Comparison of ENCODE assay signal across 1 cellular context in genomic region chr3:53114412-53115074, GRCh38.
A peak's percentile ranks its signal among the peaks of the same experiment; 100 is the strongest.
TF ChIP-seq lines count a peak whose summit lies in the region.

No MANE protein-coding gene starts in this region.

TF ChIP-seq in K562, 482 proteins besides CTCF, POLR2A, EP300 and RAD21 (continued from another document and continues in another):
- TF ChIP-seq ZNF408 (CRISPR knock-in tag; IDR thresholded peaks at IDR 0.05; ENCODE audit: low read depth) (no peak), CHD2 (IDR thresholded peaks at IDR 0.05; ENCODE audit: low read depth, low read length) (no peak), ATF1 (CRISPR knock-in tag; IDR thresholded peaks at IDR 0.05) (no peak), ATF1 (tag; IDR thresholded peaks at IDR 0.05) (no peak), MYNN (IDR thresholded peaks at IDR 0.05) (no peak), MYNN (CRISPR knock-in tag; IDR thresholded peaks at IDR 0.05) (no peak), MECOM (CRISPR knock-in tag; IDR thresholded peaks at IDR 0.05) (no peak), CTBP1 (IDR thresholded peaks at IDR 0.05; ENCODE audit: borderline replicate concordance) (peak; percentile 76), KLF1 (tag; IDR thresholded peaks at IDR 0.05) (no peak), MBD2 (IDR thresholded peaks at IDR 0.05; ENCODE audit: borderline replicate concordance, low read depth) (no peak), FOXK1 (CRISPR knock-in tag; IDR thresholded peaks at IDR 0.05; ENCODE audit: borderline replicate concordance) (no peak), ZNF280A (IDR thresholded peaks at IDR 0.05; ENCODE audit: low read depth, partially characterized antibody) (no peak), ZNF398 (CRISPR knock-in tag; IDR thresholded peaks at IDR 0.05) (no peak), RHOXF2B (CRISPR knock-in tag; conservative IDR thresholded peaks at IDR 0.05) (no peak), ZNF449 (CRISPR knock-in tag; IDR thresholded peaks at IDR 0.05) (no peak), MTA1 (IDR thresholded peaks at IDR 0.05; ENCODE audit: borderline replicate concordance) (no peak), FOXO4 (CRISPR knock-in tag; IDR thresholded peaks at IDR 0.05) (no peak), CC2D1A (IDR thresholded peaks at IDR 0.05) (no peak), JUND (IDR thresholded peaks at IDR 0.05; ENCODE audit: borderline replicate concordance, low read depth, low read length) (peak; percentile 49; the same call in 1 of the 2 replicates), JUND (tag; IDR thresholded peaks at IDR 0.05; ENCODE audit: borderline replicate concordance, low read depth, low read length) (no peak), MCM7 (IDR thresholded peaks at IDR 0.05) (no peak), MLLT1 (IDR thresholded peaks at IDR 0.05) (no peak), ZNF263 (CRISPR knock-in tag; IDR thresholded peaks at IDR 0.05; ENCODE audit: borderline replicate concordance) (peak; percentile 76; the same call in 1 of the 2 replicates), MITF (IDR thresholded peaks at IDR 0.05) (no peak), TAF9B (IDR thresholded peaks at IDR 0.05; ENCODE audit: partially characterized antibody) (no peak), KLF16 (IDR thresholded peaks at IDR 0.05) (no peak), BCOR (IDR thresholded peaks at IDR 0.05) (no peak), TEAD4 (IDR thresholded peaks at IDR 0.05; ENCODE audit: low read length) (peak; percentile 15; the same call in 1 of the 2 replicates), TEAD4 (CRISPR knock-in tag; IDR thresholded peaks at IDR 0.05; ENCODE audit: borderline replicate concordance) (no peak), MNT (conservative IDR thresholded peaks at IDR 0.05) (no peak), PHF20 (IDR thresholded peaks at IDR 0.05; ENCODE audit: partially characterized antibody) (no peak), CUX1 (CRISPR knock-in tag; IDR thresholded peaks at IDR 0.05) (no peak), SMARCE1 (IDR thresholded peaks at IDR 0.05) (peak; percentile 62; the same call in 1 of the 2 replicates), ZNF75A (CRISPR knock-in tag; IDR thresholded peaks at IDR 0.05) (no peak), MAFK (IDR thresholded peaks at IDR 0.05; ENCODE audit: low read length) (0 out of 2 replicates have a peak, but pooled peaks have one; percentile 5), CGGBP1 (CRISPR knock-in tag; IDR thresholded peaks at IDR 0.05) (no peak), ZNF197 (CRISPR knock-in tag; IDR thresholded peaks at IDR 0.05; ENCODE audit: low read depth) (no peak), CREB5 (CRISPR knock-in tag; IDR thresholded peaks at IDR 0.05) (no peak), DMBX1 (CRISPR knock-in tag; IDR thresholded peaks at IDR 0.05; ENCODE audit: borderline replicate concordance) (no peak), ZBTB2 (IDR thresholded peaks at IDR 0.05) (no peak), BRF1 (IDR thresholded peaks at IDR 0.05; ENCODE audit: borderline replicate concordance, extremely low read depth, insufficient read length) (no peak)
